In genomic region chr6:139290787-139291294, GRCh38 we compare ENCODE assay signal across 1 cellular context.
TF ChIP-seq lines count a peak whose summit lies in the region.

No MANE protein-coding gene starts in this region.

TF ChIP-seq in HEK293, 187 proteins besides CTCF, POLR2A, EP300 and RAD21 (continued from another document):
- TF ChIP-seq, protein P1, sequence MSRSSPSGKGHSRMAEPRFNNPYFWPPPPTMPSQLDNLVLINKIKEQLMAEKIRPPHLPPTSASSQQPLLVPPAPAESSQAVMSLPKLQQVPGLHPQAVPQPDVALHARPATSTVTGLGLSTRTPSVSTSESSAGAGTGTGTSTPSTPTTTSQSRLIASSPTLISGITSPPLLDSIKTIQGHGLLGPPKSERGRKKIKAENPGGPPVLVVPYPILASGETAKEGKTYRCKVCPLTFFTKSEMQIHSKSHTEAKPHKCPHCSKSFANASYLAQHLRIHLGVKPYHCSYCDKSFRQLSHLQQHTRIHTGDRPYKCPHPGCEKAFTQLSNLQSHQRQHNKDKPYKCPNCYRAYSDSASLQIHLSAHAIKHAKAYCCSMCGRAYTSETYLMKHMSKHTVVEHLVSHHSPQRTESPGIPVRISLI (tag by site-specific recombination; IDR thresholded peaks at IDR 0.05) = no peak
- TF ChIP-seq, protein P2, sequence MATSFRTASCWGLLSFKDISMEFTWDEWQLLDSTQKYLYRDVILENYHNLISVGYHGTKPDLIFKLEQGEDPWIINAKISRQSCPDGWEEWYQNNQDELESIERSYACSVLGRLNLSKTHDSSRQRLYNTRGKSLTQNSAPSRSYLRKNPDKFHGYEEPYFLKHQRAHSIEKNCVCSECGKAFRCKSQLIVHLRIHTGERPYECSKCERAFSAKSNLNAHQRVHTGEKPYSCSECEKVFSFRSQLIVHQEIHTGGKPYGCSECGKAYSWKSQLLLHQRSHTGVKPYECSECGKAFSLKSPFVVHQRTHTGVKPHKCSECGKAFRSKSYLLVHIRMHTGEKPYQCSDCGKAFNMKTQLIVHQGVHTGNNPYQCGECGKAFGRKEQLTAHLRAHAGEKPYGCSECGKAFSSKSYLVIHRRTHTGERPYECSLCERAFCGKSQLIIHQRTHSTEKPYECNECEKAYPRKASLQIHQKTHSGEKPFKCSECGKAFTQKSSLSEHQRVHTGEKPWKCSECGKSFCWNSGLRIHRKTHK (tag by site-specific recombination; IDR thresholded peaks at IDR 0.05) = no peak
- no peak for TF ChIP-seq ZNF670 (tag by site-specific recombination; IDR thresholded peaks at IDR 0.05; ENCODE audit: low read depth)
- no peak for TF ChIP-seq ZNF548 (tag by site-specific recombination; IDR thresholded peaks at IDR 0.05)
- TF ChIP-seq ZNF274 (IDR thresholded peaks at IDR 0.05; ENCODE audit: low read length) = no peak
- TF ChIP-seq ZNF274 (tag by site-specific recombination; IDR thresholded peaks at IDR 0.05; ENCODE audit: borderline replicate concordance) = no peak
- no peak for TF ChIP-seq ZNF664 (tag by site-specific recombination; IDR thresholded peaks at IDR 0.05)
- TF ChIP-seq ZNF248 (tag by site-specific recombination; IDR thresholded peaks at IDR 0.05) = no peak
- no peak for TF ChIP-seq ZNF530 (tag by site-specific recombination; IDR thresholded peaks at IDR 0.05; ENCODE audit: low read depth)
- TF ChIP-seq ZNF404 (tag by site-specific recombination; IDR thresholded peaks at IDR 0.05) = no peak
- no peak for TF ChIP-seq ZNF707 (tag by site-specific recombination; IDR thresholded peaks at IDR 0.05)
- TF ChIP-seq ZXDB (tag by site-specific recombination; IDR thresholded peaks at IDR 0.05) = no peak
- peak; percentile 19; the same call in 1 of the 2 replicates for TF ChIP-seq PRDM1 (tag by site-specific recombination; IDR thresholded peaks at IDR 0.05)
- TF ChIP-seq, protein P3, sequence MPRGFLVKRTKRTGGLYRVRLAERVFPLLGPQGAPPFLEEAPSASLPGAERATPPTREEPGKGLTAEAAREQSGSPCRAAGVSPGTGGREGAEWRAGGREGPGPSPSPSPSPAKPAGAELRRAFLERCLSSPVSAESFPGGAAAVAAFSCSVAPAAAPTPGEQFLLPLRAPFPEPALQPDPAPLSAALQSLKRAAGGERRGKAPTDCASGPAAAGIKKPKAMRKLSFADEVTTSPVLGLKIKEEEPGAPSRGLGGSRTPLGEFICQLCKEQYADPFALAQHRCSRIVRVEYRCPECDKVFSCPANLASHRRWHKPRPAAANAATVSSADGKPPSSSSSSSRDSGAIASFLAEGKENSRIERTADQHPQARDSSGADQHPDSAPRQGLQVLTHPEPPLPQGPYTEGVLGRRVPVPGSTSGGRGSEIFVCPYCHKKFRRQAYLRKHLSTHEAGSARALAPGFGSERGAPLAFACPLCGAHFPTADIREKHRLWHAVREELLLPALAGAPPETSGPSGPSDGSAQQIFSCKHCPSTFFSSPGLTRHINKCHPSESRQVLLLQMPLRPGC (tag by site-specific recombination; IDR thresholded peaks at IDR 0.05) = no peak
- peak; percentile 61 for TF ChIP-seq ZNF10 (tag by site-specific recombination; IDR thresholded peaks at IDR 0.05)
- no peak for TF ChIP-seq ZNF561 (tag by site-specific recombination; IDR thresholded peaks at IDR 0.05; ENCODE audit: borderline replicate concordance)
- TF ChIP-seq ZNF416 (tag by site-specific recombination; IDR thresholded peaks at IDR 0.05) = no peak
- no peak for TF ChIP-seq ZNF830 (tag by site-specific recombination; IDR thresholded peaks at IDR 0.05; ENCODE audit: low read depth)
- TF ChIP-seq ZNF623 (tag by site-specific recombination; IDR thresholded peaks at IDR 0.05) = no peak
- TF ChIP-seq, protein P4, sequence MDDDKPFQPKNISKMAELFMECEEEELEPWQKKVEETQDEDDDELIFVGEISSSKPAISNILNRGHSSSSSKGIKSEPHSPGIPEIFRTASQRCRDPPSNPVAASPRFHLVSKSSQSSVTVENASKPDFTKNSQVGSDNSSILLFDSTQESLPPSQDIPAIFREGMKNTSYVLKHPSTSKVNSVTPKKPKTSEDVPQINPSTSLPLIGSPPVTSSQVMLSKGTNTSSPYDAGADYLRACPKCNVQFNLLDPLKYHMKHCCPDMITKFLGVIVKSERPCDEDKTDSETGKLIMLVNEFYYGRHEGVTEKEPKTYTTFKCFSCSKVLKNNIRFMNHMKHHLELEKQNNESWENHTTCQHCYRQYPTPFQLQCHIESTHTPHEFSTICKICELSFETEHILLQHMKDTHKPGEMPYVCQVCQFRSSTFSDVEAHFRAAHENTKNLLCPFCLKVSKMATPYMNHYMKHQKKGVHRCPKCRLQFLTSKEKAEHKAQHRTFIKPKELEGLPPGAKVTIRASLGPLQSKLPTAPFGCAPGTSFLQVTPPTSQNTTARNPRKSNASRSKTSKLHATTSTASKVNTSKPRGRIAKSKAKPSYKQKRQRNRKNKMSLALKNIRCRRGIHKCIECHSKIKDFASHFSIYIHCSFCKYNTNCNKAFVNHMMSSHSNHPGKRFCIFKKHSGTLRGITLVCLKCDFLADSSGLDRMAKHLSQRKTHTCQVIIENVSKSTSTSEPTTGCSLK (tag by site-specific recombination; IDR thresholded peaks at IDR 0.05) = no peak
- peak; percentile 36 for TF ChIP-seq ZNF660 (tag by site-specific recombination; IDR thresholded peaks at IDR 0.05)
- TF ChIP-seq ZNF324 (tag by site-specific recombination; IDR thresholded peaks at IDR 0.05) = no peak
- TF ChIP-seq, protein P5, sequence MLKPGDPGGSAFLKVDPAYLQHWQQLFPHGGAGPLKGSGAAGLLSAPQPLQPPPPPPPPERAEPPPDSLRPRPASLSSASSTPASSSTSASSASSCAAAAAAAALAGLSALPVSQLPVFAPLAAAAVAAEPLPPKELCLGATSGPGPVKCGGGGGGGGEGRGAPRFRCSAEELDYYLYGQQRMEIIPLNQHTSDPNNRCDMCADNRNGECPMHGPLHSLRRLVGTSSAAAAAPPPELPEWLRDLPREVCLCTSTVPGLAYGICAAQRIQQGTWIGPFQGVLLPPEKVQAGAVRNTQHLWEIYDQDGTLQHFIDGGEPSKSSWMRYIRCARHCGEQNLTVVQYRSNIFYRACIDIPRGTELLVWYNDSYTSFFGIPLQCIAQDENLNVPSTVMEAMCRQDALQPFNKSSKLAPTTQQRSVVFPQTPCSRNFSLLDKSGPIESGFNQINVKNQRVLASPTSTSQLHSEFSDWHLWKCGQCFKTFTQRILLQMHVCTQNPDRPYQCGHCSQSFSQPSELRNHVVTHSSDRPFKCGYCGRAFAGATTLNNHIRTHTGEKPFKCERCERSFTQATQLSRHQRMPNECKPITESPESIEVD (tag by site-specific recombination; IDR thresholded peaks at IDR 0.05) = peak; percentile 54; the same call in 1 of the 2 replicates
- TF ChIP-seq ZNF112 (tag by site-specific recombination; IDR thresholded peaks at IDR 0.05) = no peak
- TF ChIP-seq ZNF792 (tag by site-specific recombination; IDR thresholded peaks at IDR 0.05) = no peak
- no peak for TF ChIP-seq IKZF3 (tag by site-specific recombination; IDR thresholded peaks at IDR 0.05)
- no peak for TF ChIP-seq ZSCAN30 (tag by site-specific recombination; IDR thresholded peaks at IDR 0.05)
- no peak for TF ChIP-seq GLIS2 (tag by site-specific recombination; IDR thresholded peaks at IDR 0.05)
- no peak for TF ChIP-seq ZNF138 (tag by site-specific recombination; IDR thresholded peaks at IDR 0.05; ENCODE audit: borderline replicate concordance)
- TF ChIP-seq, protein P6, sequence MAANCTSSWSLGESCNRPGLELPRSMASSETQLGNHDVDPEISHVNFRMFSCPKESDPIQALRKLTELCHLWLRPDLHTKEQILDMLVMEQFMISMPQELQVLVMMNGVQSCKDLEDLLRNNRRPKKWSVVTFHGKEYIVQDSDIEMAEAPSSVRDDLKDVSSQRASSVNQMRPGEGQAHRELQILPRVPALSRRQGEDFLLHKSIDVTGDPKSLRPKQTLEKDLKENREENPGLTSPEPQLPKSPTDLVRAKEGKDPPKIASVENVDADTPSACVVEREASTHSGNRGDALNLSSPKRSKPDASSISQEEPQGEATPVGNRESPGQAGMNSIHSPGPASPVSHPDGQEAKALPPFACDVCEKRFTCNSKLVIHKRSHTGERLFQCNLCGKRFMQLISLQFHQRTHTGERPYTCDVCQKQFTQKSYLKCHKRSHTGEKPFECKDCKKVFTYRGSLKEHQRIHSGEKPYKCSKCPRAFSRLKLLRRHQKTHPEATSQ (tag by site-specific recombination; IDR thresholded peaks at IDR 0.05) = no peak
- TF ChIP-seq SP2 (tag by site-specific recombination; IDR thresholded peaks at IDR 0.05) = no peak
- TF ChIP-seq ZNF19 (tag by site-specific recombination; IDR thresholded peaks at IDR 0.05; ENCODE audit: low read depth) = no peak
- no peak for TF ChIP-seq TCF7L2 (IDR thresholded peaks at IDR 0.05; ENCODE audit: borderline replicate concordance, low read depth, low read length)
- no peak for TF ChIP-seq ZNF169 (tag by site-specific recombination; IDR thresholded peaks at IDR 0.05)
- no peak for TF ChIP-seq ZNF354C (tag by site-specific recombination; IDR thresholded peaks at IDR 0.05; ENCODE audit: borderline replicate concordance, low read depth)
- no peak for TF ChIP-seq ZNF423 (tag by site-specific recombination; IDR thresholded peaks at IDR 0.05)
- TF ChIP-seq ZNF626 (tag by site-specific recombination; IDR thresholded peaks at IDR 0.05) = no peak
- TF ChIP-seq ZNF518A (tag by site-specific recombination; conservative IDR thresholded peaks at IDR 0.05; ENCODE audit: low read depth) = 0 out of 2 replicates have a peak, but pooled peaks have one; percentile 17
- no peak for TF ChIP-seq ZNF704 (tag by site-specific recombination; IDR thresholded peaks at IDR 0.05)
- TF ChIP-seq SCRT2 (tag by site-specific recombination; IDR thresholded peaks at IDR 0.05) = peak; percentile 92
- TF ChIP-seq SCRT1 (tag by site-specific recombination; IDR thresholded peaks at IDR 0.05; ENCODE audit: borderline replicate concordance) = peak; percentile 62; the same call in 1 of the 2 replicates
- no peak for TF ChIP-seq ZBTB7A (tag by site-specific recombination; IDR thresholded peaks at IDR 0.05; ENCODE audit: low read depth)
- TF ChIP-seq, protein P7, sequence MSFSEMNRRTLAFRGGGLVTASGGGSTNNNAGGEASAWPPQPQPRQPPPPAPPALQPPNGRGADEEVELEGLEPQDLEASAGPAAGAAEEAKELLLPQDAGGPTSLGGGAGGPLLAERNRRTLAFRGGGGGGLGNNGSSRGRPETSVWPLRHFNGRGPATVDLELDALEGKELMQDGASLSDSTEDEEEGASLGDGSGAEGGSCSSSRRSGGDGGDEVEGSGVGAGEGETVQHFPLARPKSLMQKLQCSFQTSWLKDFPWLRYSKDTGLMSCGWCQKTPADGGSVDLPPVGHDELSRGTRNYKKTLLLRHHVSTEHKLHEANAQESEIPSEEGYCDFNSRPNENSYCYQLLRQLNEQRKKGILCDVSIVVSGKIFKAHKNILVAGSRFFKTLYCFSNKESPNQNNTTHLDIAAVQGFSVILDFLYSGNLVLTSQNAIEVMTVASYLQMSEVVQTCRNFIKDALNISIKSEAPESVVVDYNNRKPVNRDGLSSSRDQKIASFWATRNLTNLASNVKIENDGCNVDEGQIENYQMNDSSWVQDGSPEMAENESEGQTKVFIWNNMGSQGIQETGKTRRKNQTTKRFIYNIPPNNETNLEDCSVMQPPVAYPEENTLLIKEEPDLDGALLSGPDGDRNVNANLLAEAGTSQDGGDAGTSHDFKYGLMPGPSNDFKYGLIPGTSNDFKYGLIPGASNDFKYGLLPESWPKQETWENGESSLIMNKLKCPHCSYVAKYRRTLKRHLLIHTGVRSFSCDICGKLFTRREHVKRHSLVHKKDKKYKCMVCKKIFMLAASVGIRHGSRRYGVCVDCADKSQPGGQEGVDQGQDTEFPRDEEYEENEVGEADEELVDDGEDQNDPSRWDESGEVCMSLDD (tag by site-specific recombination; IDR thresholded peaks at IDR 0.05) = no peak
- TF ChIP-seq, protein P8, sequence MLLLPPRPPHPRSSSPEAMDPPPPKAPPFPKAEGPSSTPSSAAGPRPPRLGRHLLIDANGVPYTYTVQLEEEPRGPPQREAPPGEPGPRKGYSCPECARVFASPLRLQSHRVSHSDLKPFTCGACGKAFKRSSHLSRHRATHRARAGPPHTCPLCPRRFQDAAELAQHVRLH (tag by site-specific recombination; IDR thresholded peaks at IDR 0.05) = no peak
- TF ChIP-seq YY2 (tag by site-specific recombination; IDR thresholded peaks at IDR 0.05) = no peak
TF ChIP-seq in HEK293: peak in this region for 10.
